Comparison of ENCODE assay signal across 1 cellular context in genomic region chr14:67018720-67019119, GRCh38.
TF ChIP-seq lines count a peak whose summit lies in the region.

No MANE protein-coding gene starts in this region.

TF ChIP-seq in GM12878, 131 proteins besides CTCF, POLR2A, EP300 and RAD21 (continued from another document and continues in another):
- TF ChIP-seq IRF3 (IDR thresholded peaks at IDR 0.05) (no peak), ESRRA (IDR thresholded peaks at IDR 0.05; ENCODE audit: low read length) (no peak), MYC (IDR thresholded peaks at IDR 0.05; ENCODE audit: insufficient read depth, insufficient read length, insufficient replicate concordance, low read length, severe bottlenecking) (no peak), EZH2 (IDR thresholded peaks at IDR 0.05; ENCODE audit: borderline replicate concordance, control insufficient read depth, low read depth, low read length) (no peak), ATF2 (IDR thresholded peaks at IDR 0.05; ENCODE audit: low read length) (peak; percentile 55), IRF5 (IDR thresholded peaks at IDR 0.05; ENCODE audit: borderline replicate concordance) (no peak), ZNF24 (IDR thresholded peaks at IDR 0.05) (peak; percentile 68; the same call in 1 of the 2 replicates), CEBPZ (IDR thresholded peaks at IDR 0.05; ENCODE audit: low read depth, low read length) (no peak), HDGF (IDR thresholded peaks at IDR 0.05) (no peak), BACH1 (IDR thresholded peaks at IDR 0.05; ENCODE audit: borderline replicate concordance) (no peak), EED (IDR thresholded peaks at IDR 0.05; ENCODE audit: low read depth) (no peak), POLR2AphosphoS5 (IDR thresholded peaks at IDR 0.05; ENCODE audit: low read length) (no peak), NR2F1 (conservative IDR thresholded peaks at IDR 0.05) (peak; percentile 55; the same call in 1 of the 2 replicates), CEBPB (IDR thresholded peaks at IDR 0.05; ENCODE audit: borderline replicate concordance in 1 of 2, low read depth in 2 of 2, low read length in 2 of 2) (no peak), RBBP5 (conservative IDR thresholded peaks at IDR 0.05) (no peak), NR2C1 (IDR thresholded peaks at IDR 0.05) (no peak), ETV6 (conservative IDR thresholded peaks at IDR 0.05 in 1 of 2, IDR thresholded peaks at IDR 0.05 in 1 of 2; ENCODE audit: borderline replicate concordance in 1 of 2, low read depth in 1 of 2) (no peak; a peak in 1 of 4 replicates), TBL1XR1 (IDR thresholded peaks at IDR 0.05; ENCODE audit: low read depth, low read length) (0 out of 2 replicates have a peak, but pooled peaks have one; percentile 16), KAT2A (conservative IDR thresholded peaks at IDR 0.05; ENCODE audit: control insufficient read depth, low read depth, low read length) (no peak), NFYA (IDR thresholded peaks at IDR 0.05; ENCODE audit: borderline replicate concordance, low read depth, low read length) (no peak), FOXM1 (IDR thresholded peaks at IDR 0.05; ENCODE audit: low read depth, low read length) (0 out of 2 replicates have a peak, but pooled peaks have one; percentile 31), CREM (IDR thresholded peaks at IDR 0.05; ENCODE audit: low read depth) (peak; percentile 31; the same call in 1 of the 2 replicates), RUNX3 (IDR thresholded peaks at IDR 0.05; ENCODE audit: low read length) (peak; percentile 96), ZNF207 (IDR thresholded peaks at IDR 0.05; ENCODE audit: borderline replicate concordance) (no peak), POU2F2 (IDR thresholded peaks at IDR 0.05; ENCODE audit: borderline replicate concordance, low read depth, low read length) (no peak), CBX5 (IDR thresholded peaks at IDR 0.05; ENCODE audit: low read depth) (0 out of 2 replicates have a peak, but pooled peaks have one; percentile 36), RAD51 (IDR thresholded peaks at IDR 0.05) (no peak), NFIC (IDR thresholded peaks at IDR 0.05; ENCODE audit: low read depth, low read length) (peak; percentile 72), STAT1 (conservative IDR thresholded peaks at IDR 0.05) (no peak), CREB1 (IDR thresholded peaks at IDR 0.05; ENCODE audit: low read depth) (0 out of 2 replicates have a peak, but pooled peaks have one; percentile 30)
- TF ChIP-seq, protein P1, sequence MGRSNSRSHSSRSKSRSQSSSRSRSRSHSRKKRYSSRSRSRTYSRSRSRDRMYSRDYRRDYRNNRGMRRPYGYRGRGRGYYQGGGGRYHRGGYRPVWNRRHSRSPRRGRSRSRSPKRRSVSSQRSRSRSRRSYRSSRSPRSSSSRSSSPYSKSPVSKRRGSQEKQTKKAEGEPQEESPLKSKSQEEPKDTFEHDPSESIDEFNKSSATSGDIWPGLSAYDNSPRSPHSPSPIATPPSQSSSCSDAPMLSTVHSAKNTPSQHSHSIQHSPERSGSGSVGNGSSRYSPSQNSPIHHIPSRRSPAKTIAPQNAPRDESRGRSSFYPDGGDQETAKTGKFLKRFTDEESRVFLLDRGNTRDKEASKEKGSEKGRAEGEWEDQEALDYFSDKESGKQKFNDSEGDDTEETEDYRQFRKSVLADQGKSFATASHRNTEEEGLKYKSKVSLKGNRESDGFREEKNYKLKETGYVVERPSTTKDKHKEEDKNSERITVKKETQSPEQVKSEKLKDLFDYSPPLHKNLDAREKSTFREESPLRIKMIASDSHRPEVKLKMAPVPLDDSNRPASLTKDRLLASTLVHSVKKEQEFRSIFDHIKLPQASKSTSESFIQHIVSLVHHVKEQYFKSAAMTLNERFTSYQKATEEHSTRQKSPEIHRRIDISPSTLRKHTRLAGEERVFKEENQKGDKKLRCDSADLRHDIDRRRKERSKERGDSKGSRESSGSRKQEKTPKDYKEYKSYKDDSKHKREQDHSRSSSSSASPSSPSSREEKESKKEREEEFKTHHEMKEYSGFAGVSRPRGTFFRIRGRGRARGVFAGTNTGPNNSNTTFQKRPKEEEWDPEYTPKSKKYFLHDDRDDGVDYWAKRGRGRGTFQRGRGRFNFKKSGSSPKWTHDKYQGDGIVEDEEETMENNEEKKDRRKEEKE (IDR thresholded peaks at IDR 0.05): no peak
- TF ChIP-seq, protein P2, sequence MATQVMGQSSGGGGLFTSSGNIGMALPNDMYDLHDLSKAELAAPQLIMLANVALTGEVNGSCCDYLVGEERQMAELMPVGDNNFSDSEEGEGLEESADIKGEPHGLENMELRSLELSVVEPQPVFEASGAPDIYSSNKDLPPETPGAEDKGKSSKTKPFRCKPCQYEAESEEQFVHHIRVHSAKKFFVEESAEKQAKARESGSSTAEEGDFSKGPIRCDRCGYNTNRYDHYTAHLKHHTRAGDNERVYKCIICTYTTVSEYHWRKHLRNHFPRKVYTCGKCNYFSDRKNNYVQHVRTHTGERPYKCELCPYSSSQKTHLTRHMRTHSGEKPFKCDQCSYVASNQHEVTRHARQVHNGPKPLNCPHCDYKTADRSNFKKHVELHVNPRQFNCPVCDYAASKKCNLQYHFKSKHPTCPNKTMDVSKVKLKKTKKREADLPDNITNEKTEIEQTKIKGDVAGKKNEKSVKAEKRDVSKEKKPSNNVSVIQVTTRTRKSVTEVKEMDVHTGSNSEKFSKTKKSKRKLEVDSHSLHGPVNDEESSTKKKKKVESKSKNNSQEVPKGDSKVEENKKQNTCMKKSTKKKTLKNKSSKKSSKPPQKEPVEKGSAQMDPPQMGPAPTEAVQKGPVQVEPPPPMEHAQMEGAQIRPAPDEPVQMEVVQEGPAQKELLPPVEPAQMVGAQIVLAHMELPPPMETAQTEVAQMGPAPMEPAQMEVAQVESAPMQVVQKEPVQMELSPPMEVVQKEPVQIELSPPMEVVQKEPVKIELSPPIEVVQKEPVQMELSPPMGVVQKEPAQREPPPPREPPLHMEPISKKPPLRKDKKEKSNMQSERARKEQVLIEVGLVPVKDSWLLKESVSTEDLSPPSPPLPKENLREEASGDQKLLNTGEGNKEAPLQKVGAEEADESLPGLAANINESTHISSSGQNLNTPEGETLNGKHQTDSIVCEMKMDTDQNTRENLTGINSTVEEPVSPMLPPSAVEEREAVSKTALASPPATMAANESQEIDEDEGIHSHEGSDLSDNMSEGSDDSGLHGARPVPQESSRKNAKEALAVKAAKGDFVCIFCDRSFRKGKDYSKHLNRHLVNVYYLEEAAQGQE (IDR thresholded peaks at IDR 0.05; ENCODE audit: low read depth, low read length): no peak
- TF ChIP-seq, protein P3, sequence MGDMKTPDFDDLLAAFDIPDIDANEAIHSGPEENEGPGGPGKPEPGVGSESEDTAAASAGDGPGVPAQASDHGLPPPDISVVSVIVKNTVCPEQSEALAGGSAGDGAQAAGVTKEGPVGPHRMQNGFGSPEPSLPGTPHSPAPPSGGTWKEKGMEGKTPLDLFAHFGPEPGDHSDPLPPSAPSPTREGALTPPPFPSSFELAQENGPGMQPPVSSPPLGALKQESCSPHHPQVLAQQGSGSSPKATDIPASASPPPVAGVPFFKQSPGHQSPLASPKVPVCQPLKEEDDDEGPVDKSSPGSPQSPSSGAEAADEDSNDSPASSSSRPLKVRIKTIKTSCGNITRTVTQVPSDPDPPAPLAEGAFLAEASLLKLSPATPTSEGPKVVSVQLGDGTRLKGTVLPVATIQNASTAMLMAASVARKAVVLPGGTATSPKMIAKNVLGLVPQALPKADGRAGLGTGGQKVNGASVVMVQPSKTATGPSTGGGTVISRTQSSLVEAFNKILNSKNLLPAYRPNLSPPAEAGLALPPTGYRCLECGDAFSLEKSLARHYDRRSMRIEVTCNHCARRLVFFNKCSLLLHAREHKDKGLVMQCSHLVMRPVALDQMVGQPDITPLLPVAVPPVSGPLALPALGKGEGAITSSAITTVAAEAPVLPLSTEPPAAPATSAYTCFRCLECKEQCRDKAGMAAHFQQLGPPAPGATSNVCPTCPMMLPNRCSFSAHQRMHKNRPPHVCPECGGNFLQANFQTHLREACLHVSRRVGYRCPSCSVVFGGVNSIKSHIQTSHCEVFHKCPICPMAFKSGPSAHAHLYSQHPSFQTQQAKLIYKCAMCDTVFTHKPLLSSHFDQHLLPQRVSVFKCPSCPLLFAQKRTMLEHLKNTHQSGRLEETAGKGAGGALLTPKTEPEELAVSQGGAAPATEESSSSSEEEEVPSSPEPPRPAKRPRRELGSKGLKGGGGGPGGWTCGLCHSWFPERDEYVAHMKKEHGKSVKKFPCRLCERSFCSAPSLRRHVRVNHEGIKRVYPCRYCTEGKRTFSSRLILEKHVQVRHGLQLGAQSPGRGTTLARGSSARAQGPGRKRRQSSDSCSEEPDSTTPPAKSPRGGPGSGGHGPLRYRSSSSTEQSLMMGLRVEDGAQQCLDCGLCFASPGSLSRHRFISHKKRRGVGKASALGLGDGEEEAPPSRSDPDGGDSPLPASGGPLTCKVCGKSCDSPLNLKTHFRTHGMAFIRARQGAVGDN (IDR thresholded peaks at IDR 0.05): no peak
- TF ChIP-seq, protein P4, sequence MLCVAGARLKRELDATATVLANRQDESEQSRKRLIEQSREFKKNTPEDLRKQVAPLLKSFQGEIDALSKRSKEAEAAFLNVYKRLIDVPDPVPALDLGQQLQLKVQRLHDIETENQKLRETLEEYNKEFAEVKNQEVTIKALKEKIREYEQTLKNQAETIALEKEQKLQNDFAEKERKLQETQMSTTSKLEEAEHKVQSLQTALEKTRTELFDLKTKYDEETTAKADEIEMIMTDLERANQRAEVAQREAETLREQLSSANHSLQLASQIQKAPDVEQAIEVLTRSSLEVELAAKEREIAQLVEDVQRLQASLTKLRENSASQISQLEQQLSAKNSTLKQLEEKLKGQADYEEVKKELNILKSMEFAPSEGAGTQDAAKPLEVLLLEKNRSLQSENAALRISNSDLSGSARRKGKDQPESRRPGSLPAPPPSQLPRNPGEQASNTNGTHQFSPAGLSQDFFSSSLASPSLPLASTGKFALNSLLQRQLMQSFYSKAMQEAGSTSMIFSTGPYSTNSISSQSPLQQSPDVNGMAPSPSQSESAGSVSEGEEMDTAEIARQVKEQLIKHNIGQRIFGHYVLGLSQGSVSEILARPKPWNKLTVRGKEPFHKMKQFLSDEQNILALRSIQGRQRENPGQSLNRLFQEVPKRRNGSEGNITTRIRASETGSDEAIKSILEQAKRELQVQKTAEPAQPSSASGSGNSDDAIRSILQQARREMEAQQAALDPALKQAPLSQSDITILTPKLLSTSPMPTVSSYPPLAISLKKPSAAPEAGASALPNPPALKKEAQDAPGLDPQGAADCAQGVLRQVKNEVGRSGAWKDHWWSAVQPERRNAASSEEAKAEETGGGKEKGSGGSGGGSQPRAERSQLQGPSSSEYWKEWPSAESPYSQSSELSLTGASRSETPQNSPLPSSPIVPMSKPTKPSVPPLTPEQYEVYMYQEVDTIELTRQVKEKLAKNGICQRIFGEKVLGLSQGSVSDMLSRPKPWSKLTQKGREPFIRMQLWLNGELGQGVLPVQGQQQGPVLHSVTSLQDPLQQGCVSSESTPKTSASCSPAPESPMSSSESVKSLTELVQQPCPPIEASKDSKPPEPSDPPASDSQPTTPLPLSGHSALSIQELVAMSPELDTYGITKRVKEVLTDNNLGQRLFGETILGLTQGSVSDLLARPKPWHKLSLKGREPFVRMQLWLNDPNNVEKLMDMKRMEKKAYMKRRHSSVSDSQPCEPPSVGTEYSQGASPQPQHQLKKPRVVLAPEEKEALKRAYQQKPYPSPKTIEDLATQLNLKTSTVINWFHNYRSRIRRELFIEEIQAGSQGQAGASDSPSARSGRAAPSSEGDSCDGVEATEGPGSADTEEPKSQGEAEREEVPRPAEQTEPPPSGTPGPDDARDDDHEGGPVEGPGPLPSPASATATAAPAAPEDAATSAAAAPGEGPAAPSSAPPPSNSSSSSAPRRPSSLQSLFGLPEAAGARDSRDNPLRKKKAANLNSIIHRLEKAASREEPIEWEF (IDR thresholded peaks at IDR 0.05; ENCODE audit: insufficient replicate concordance, low read depth, low read length): peak; percentile 45
